9 cellular contexts compared by ENCODE assay signal in the genomic region with DNA sequence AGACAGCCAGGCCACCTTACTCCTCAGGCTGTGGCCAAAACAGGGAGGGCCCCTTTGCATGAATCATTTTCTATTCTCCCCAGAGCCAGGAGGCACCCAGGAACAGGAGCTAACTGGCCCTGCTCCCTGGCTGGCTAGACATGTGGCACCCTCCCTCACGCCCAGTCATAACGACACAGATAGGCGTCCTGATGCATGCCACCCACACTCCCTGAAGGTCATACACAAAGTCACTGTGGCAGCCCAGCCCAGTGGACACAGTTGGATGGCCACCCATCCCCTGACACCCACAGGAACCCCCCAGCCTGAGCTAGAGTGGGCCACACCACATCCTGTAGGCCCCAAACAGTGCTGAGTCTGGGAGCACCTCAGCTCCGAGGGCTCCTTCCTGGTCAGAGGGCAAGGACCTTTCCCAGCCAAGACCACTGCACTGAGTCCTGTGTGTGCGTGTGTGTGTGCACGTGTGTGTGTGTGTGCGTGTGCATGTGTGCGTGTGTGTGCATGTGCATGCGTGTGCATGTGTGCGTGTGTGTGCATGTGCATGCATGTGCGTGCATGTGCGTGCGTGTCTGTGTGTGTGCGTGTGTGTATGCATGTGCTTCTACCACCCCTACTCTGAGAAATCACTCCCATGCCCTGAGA. TPM values are rescaled to one million over a fixed set of nuclear protein-coding genes. Genes with fewer than 3 reads are reported as not detected.
DNase-seq lines count a peak whose midpoint lies in the region; ATAC-seq lines count a peak whose summit lies in the region.
"Had no signal": no experiment of that assay in that cellular context is flagged by ENCODE, and none has a peak within 500 bp of the region (broad histone marks: within the 10 kb centered on the region; RNA-seq: fewer than 3 reads in every experiment).

No MANE protein-coding gene starts in this region.

- no peaks in the 10 kb centered on the region for H3K4me1 ChIP-seq in HAP-1

- in situ Hi-C loops in HAP-1 (cut with MboI; ENCODE audit: low sequenced_read_pairs) = no loop called here

- H3K27me3 Mint-ChIP-seq in activated CD4-positive, alpha-beta T cell treated with anti-CD3 and anti-CD28 coated beads, Interleukin-2, amount 10 ng/mL, durations not matched to agents 24 days and 14 days = no peaks in the 10 kb centered on the region
- no peaks in the 10 kb centered on the region for H3K27me3 Mint-ChIP-seq in dendritic cell treated with granulocyte-macrophage colony-stimulating factor and Interleukin-4, amounts not matched to agents 40 ng/mL and 50 ng/mL, for 4 days
- no peaks in the 10 kb centered on the region for H3K27me3 Mint-ChIP-seq in stimulated activated naive B cell treated with anti-CD40 and anti-IgM and Interleukin-4, amounts not matched to agents 10 μg/mL and 1 μg/mL and 100 μg/mL, for 72 hours

- H3K4me1 Mint-ChIP-seq in activated CD4-positive, alpha-beta T cell treated with anti-CD3 and anti-CD28 coated beads, Interleukin-2, amount 10 ng/mL, durations not matched to agents 24 days and 14 days = peaks cover 13% of the 10 kb centered on the region
- peaks cover 81% of the 10 kb centered on the region for H3K4me1 Mint-ChIP-seq in dendritic cell treated with granulocyte-macrophage colony-stimulating factor and Interleukin-4, amounts not matched to agents 40 ng/mL and 50 ng/mL, for 4 days (ENCODE audit: low read depth)
- H3K4me1 Mint-ChIP-seq in stimulated activated naive B cell treated with anti-CD40 and anti-IgM and Interleukin-4, amounts not matched to agents 10 μg/mL and 1 μg/mL and 100 μg/mL, for 72 hours = peaks cover 74 to 97% of the 10 kb centered on the region in 2 donors

- H3K27me3 ChIP-seq in HAP-1 (ENCODE audit: low read depth) = no peaks in the 10 kb centered on the region

- no peaks in the 10 kb centered on the region for H3K9me3 ChIP-seq in HAP-1

- H3K9me3 Mint-ChIP-seq in activated CD4-positive, alpha-beta T cell treated with anti-CD3 and anti-CD28 coated beads, Interleukin-2, amount 10 ng/mL, durations not matched to agents 24 days and 14 days = no peaks in the 10 kb centered on the region
- H3K9me3 Mint-ChIP-seq in dendritic cell treated with granulocyte-macrophage colony-stimulating factor and Interleukin-4, amounts not matched to agents 40 ng/mL and 50 ng/mL, for 4 days = no peaks in the 10 kb centered on the region
- peaks cover 0 to 4% of the 10 kb centered on the region in 2 donors for H3K9me3 Mint-ChIP-seq in stimulated activated naive B cell treated with anti-CD40 and anti-IgM and Interleukin-4, amounts not matched to agents 10 μg/mL and 1 μg/mL and 100 μg/mL, for 72 hours

- peak; percentile 55 for ATAC-seq in HG03159 (IDR thresholded peaks at IDR 0.05; ENCODE audit: unreplicated experiment)
- ATAC-seq in stimulated activated naive B cell treated with anti-CD40 and anti-IgM and Interleukin-4, amounts not matched to agents 10 μg/mL and 1 μg/mL and 100 μg/mL, for 72 hours (replicated peaks) = peak; percentile 92

- intact Hi-C loops in activated CD4-positive, alpha-beta T cell treated with anti-CD3 and anti-CD28 coated beads, Interleukin-2, amount 10 ng/mL, durations not matched to agents 24 days and 14 days (cut with micrococcal nuclease) = no loop called here
- intact Hi-C loops in dendritic cell treated with granulocyte-macrophage colony-stimulating factor and Interleukin-4, amounts not matched to agents 40 ng/mL and 50 ng/mL, for 4 days (cut with micrococcal nuclease) = no loop called here

- no peak overlapping the region for H3K27ac Mint-ChIP-seq in activated CD4-positive, alpha-beta T cell treated with anti-CD3 and anti-CD28 coated beads, Interleukin-2, amount 10 ng/mL, durations not matched to agents 24 days and 14 days
- H3K27ac Mint-ChIP-seq in dendritic cell treated with granulocyte-macrophage colony-stimulating factor and Interleukin-4, amounts not matched to agents 40 ng/mL and 50 ng/mL, for 4 days = peak overlapping the region; percentile 23
- peak overlapping the region; percentile 97 for H3K27ac Mint-ChIP-seq in stimulated activated naive B cell treated with anti-CD40 and anti-IgM and Interleukin-4, amounts not matched to agents 10 μg/mL and 1 μg/mL and 100 μg/mL, for 72 hours

- no peaks in the 10 kb centered on the region for H3K36me3 Mint-ChIP-seq in activated CD4-positive, alpha-beta T cell treated with anti-CD3 and anti-CD28 coated beads, Interleukin-2, amount 10 ng/mL, durations not matched to agents 24 days and 14 days (ENCODE audit: low read depth)
- peaks cover 46% of the 10 kb centered on the region for H3K36me3 Mint-ChIP-seq in dendritic cell treated with granulocyte-macrophage colony-stimulating factor and Interleukin-4, amounts not matched to agents 40 ng/mL and 50 ng/mL, for 4 days (ENCODE audit: low read depth)
- H3K36me3 Mint-ChIP-seq in stimulated activated naive B cell treated with anti-CD40 and anti-IgM and Interleukin-4, amounts not matched to agents 10 μg/mL and 1 μg/mL and 100 μg/mL, for 72 hours = peaks cover 42 to 62% of the 10 kb centered on the region in 2 donors

- H3K4me3 Mint-ChIP-seq in activated CD4-positive, alpha-beta T cell treated with anti-CD3 and anti-CD28 coated beads, Interleukin-2, amount 10 ng/mL, durations not matched to agents 24 days and 14 days = no peak overlapping the region
- H3K4me3 Mint-ChIP-seq in dendritic cell treated with granulocyte-macrophage colony-stimulating factor and Interleukin-4, amounts not matched to agents 40 ng/mL and 50 ng/mL, for 4 days = no peak overlapping the region
- H3K4me3 Mint-ChIP-seq in stimulated activated naive B cell treated with anti-CD40 and anti-IgM and Interleukin-4, amounts not matched to agents 10 μg/mL and 1 μg/mL and 100 μg/mL, for 72 hours = peak overlapping the region; percentile 69 to 75

- no peak overlapping the region for H3K4me3 ChIP-seq in HAP-1

- H3K36me3 ChIP-seq in HAP-1 (replicated peaks) = no peaks in the 10 kb centered on the region

- DNase-seq in activated CD4-positive, alpha-beta T cell treated with anti-CD3 and anti-CD28 coated beads for 48 hours = peak; percentile 51
- no peak for DNase-seq in activated CD4-positive, alpha-beta T cell treated with anti-CD3 and anti-CD28 coated beads, Interleukin-2, amount 10 ng/mL, durations not matched to agents 24 days and 14 days
- DNase-seq in stimulated activated naive B cell treated with anti-CD40 and anti-IgM and Interleukin-4, amounts not matched to agents 10 μg/mL and 1 μg/mL and 100 μg/mL, for 72 hours = peak; percentile 88
- DNase-seq in UCSD-AML1 (lab: John Stamatoyannopoulos, UW; ENCODE audit: unreplicated experiment) (no peak), HAP-1 (ENCODE audit: low spot score in 2 of 2) (no peak), mesenteric fat pad (ENCODE audit: low spot score) (no peak)

RNA-seq across cellular contexts. Expression of a gene that starts 21.6 kb away (rescaled TPM):
- total RNA-seq in activated CD4-positive, alpha-beta T cell treated with anti-CD3 and anti-CD28 coated beads, Interleukin-2, amount 10 ng/mL, durations not matched to agents 24 days and 14 days = 14.1 and 14.9 TPM in 2 replicates
- 17.9 TPM for total RNA-seq in mesenteric fat pad

RNA-seq across cellular contexts. Expression of a gene that starts 33.4 kb away (rescaled TPM):
- total RNA-seq in activated CD4-positive, alpha-beta T cell treated with anti-CD3 and anti-CD28 coated beads, Interleukin-2, amount 10 ng/mL, durations not matched to agents 24 days and 14 days = not detected in 2 replicates
- not detected for total RNA-seq in mesenteric fat pad
- total RNA-seq: T-helper 1 cell treated with Interleukin-12 subunit alpha and Interleukin-12 subunit beta and Interleukin-4 antibody, amounts not matched to agents 30 ng/mL and 1 ng/mL, for 36 hours had no signal

Comparison
In these comparisons a context has a peak if more than half of its experiments do, and no peak if none do; other contexts are left out.
1. DNase-seq: peak in activated CD4-positive, alpha-beta T cell treated with anti-CD3 and anti-CD28 coated beads for 48 hours (single experiment) and stimulated activated naive B cell treated with anti-CD40 and anti-IgM and Interleukin-4, amounts not matched to agents 10 μg/mL and 1 μg/mL and 100 μg/mL, for 72 hours (single experiment); none in activated CD4-positive, alpha-beta T cell treated with anti-CD3 and anti-CD28 coated beads, Interleukin-2, amount 10 ng/mL, durations not matched to agents 24 days and 14 days (single experiment), UCSD-AML1 (single experiment), HAP-1 (0 of 2) and mesenteric fat pad (single experiment).
2. H3K4me3 Mint-ChIP-seq: peak in stimulated activated naive B cell treated with anti-CD40 and anti-IgM and Interleukin-4, amounts not matched to agents 10 μg/mL and 1 μg/mL and 100 μg/mL, for 72 hours (2 of 2); none in activated CD4-positive, alpha-beta T cell treated with anti-CD3 and anti-CD28 coated beads, Interleukin-2, amount 10 ng/mL, durations not matched to agents 24 days and 14 days (single experiment) and dendritic cell treated with granulocyte-macrophage colony-stimulating factor and Interleukin-4, amounts not matched to agents 40 ng/mL and 50 ng/mL, for 4 days (single experiment).